Comparison of ENCODE assay signal across 8 cellular contexts in the genomic region with DNA sequence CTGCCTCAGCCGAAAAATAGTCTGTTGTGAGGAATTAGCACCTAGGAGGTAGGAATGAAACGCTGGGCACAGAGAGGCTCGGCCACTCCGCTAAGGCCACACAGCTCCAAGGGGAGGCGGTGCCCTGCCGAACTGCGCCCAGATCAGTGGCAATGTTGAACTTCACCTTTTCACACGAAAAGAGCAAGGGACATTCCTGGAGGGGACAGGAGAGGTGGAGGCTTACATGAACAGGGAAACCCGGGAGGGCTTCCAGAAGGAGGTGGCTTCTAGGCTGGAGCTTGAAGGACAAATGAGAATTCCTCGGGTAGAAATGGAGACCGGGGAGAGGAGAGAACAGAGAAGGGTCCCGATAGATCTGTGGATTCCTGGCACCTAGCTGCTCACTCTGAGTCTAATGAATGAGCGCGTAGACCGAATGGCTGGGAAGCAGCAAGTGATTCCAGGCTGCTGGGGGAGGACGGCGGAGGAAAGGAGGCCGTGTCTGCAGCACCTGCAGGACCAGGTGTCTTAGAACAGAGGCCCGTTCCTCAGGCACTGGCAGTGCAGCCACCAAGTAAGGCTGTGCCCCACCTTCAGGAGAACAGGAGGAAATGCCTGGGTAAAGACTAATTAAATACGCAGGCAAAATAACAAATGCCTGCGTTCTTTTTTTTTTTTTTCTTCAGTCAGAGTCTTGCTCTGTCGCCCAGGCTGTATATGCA.
DNase-seq lines count a peak whose midpoint lies in the region; ATAC-seq and TF ChIP-seq lines count a peak whose summit lies in the region.

No MANE protein-coding gene starts in this region.

- H3K4me3 ChIP-seq in iPS DF 6.9 (ENCODE audit: low read length) (peak overlapping the region; percentile 80), skin epidermis (peak overlapping the region; percentile 65 to 97 (median 80))

- no peaks in the 10 kb centered on the region for H3K36me3 ChIP-seq in iPS DF 6.9 (ENCODE audit: control insufficient read depth, insufficient read depth, low read length)

- WGBS in iPS DF 6.9 (ENCODE audit: insufficient coverage, insufficient read length): no CpG with 5 or more reads among the region's 22 CpGs

- DNase-seq in AML-193 (lab: John Stamatoyannopoulos, UW) (peak; percentile 64 to 72), SHP77 treated with DMSO at 0.1 percent for 48 hours (lab: John Stamatoyannopoulos, UW) (peak; percentile 16), iPS DF 6.9 (ENCODE audit: low read depth, low spot score) (no peak)

- peak; percentile 5 for ATAC-seq in GM18868 (IDR thresholded peaks at IDR 0.05; ENCODE audit: unreplicated experiment)
- no peak for ATAC-seq in HG03095 (IDR thresholded peaks at IDR 0.05; ENCODE audit: unreplicated experiment)

- no peaks in the 10 kb centered on the region for H3K4me1 ChIP-seq in iPS DF 6.9 (ENCODE audit: control insufficient read depth, insufficient read depth, low read length)

- H3K27me3 ChIP-seq in iPS DF 6.9 (ENCODE audit: control insufficient read depth, insufficient read depth, low read length): no peaks in the 10 kb centered on the region

- H3K27ac ChIP-seq in angular gyrus (ENCODE audit: low read depth, low read length): peak overlapping the region; percentile 89
- no peak overlapping the region for H3K27ac ChIP-seq in iPS DF 6.9 (ENCODE audit: low read length)
- H3K27ac ChIP-seq in skin epidermis: peak overlapping the region; percentile 85 to 97 (median 94)

- TF ChIP-seq EP300 in Ishikawa (IDR thresholded peaks at IDR 0.05; ENCODE audit: borderline replicate concordance): no peak

- peak; percentile 9; the same call in 1 of the 2 replicates for TF ChIP-seq RAD21 in Ishikawa (IDR thresholded peaks at IDR 0.05; ENCODE audit: low read depth)

- no peaks in the 10 kb centered on the region for H3K9me3 ChIP-seq in iPS DF 6.9 (ENCODE audit: control insufficient read depth, insufficient read depth, low read length)

TF ChIP-seq in Ishikawa, 13 proteins besides CTCF, POLR2A, EP300 and RAD21:
- TF ChIP-seq EGR1 (IDR thresholded peaks at IDR 0.05): no peak
- no peak for TF ChIP-seq TAF1 (IDR thresholded peaks at IDR 0.05; ENCODE audit: low read depth)
- TF ChIP-seq, protein P1, sequence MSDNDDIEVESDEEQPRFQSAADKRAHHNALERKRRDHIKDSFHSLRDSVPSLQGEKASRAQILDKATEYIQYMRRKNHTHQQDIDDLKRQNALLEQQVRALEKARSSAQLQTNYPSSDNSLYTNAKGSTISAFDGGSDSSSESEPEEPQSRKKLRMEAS (IDR thresholded peaks at IDR 0.05): peak; percentile 33; the same call in 1 of the 2 replicates
